Comparison of ENCODE assay signal across 14 cellular contexts in genomic region chr15:60077581-60078359, GRCh38.
DNase-seq lines count a peak whose midpoint lies in the region; ATAC-seq, FAIRE-seq and TF ChIP-seq lines count a peak whose summit lies in the region.
"Had no signal": no experiment of that assay in that cellular context is flagged by ENCODE, and none has a peak within 500 bp of the region (broad histone marks: within the 10 kb centered on the region; RNA-seq: fewer than 3 reads in every experiment).

No MANE protein-coding gene starts in this region.

- peak overlapping the region; percentile 34 for H3K9ac ChIP-seq in iPS-18a (ENCODE audit: low read length)
- H3K9ac ChIP-seq in HepG2 (ENCODE audit: insufficient read depth, low read depth, low read length): no peak overlapping the region

- POLR2A ChIA-PET in activated CD4-positive, alpha-beta memory T cell treated with anti-CD3 and anti-CD28 coated beads, Interleukin-2, amount 10 ng/mL, durations not matched to agents 7 days and 5 days (lab: Charles Lee): no interaction called here
- POLR2A ChIA-PET in HepG2 (lab: Yijun Ruan, JAX): no interaction called here

- TF ChIP-seq RAD21 in HepG2 (CRISPR knock-in tag; IDR thresholded peaks at IDR 0.05): no peak

- peak in 1 of 2 donors; percentile 54 for DNase-seq in activated naive CD4-positive, alpha-beta T cell treated with anti-CD3 and anti-CD28 coated beads, Interleukin-2, amount 50 U/mL, for 72 hours (ENCODE audit: low spot score in 2 of 2)
- no peak for DNase-seq in activated naive CD4-positive, alpha-beta T cell treated with anti-CD3 and anti-CD28 coated beads, Interleukin-2, amount 50 U/mL, for 16 hours
- peak; percentile 18 for DNase-seq in activated CD4-positive, alpha-beta memory T cell treated with anti-CD3 and anti-CD28 coated beads, Interleukin-2, amount 10 ng/mL, durations not matched to agents 7 days and 5 days
- peak; percentile 29 to 51 for DNase-seq in stimulated activated naive CD8-positive, alpha-beta T cell treated with anti-CD3 and anti-CD28 coated beads, Interleukin-15, amount 100 ng/mL, for 72 hours
- no peak for DNase-seq in HepG2 (ENCODE audit: low spot score)
- DNase-seq: activated CD4-positive, alpha-beta T cell treated with anti-CD3 and anti-CD28 coated beads, Interleukin-2, amount 50 U/mL, for 1 hour; amygdala; DMS 273 treated with DMSO at 0.1 percent for 48 hours; mammary epithelial cell had no signal

- H3K4me1 Mint-ChIP-seq in activated CD4-positive, alpha-beta memory T cell treated with anti-CD3 and anti-CD28 coated beads, Interleukin-2, amount 10 ng/mL, durations not matched to agents 7 days and 5 days: peaks cover 42% of the 10 kb centered on the region
- H3K4me1 Mint-ChIP-seq in stimulated activated naive CD8-positive, alpha-beta T cell treated with anti-CD3 and anti-CD28 coated beads, Interleukin-15, amount 100 ng/mL, for 72 hours: peaks cover 59% of the 10 kb centered on the region
- no peaks in the 10 kb centered on the region for H3K4me1 Mint-ChIP-seq in stimulated activated memory B cell treated with anti-CD40 and anti-IgM and Interleukin-4, amounts not matched to agents 10 μg/mL and 1 μg/mL and 100 μg/mL, for 72 hours

- TF ChIP-seq POLR2A in GM18505 (IDR thresholded peaks at IDR 0.05; ENCODE audit: borderline replicate concordance, extremely low read depth, insufficient read depth, insufficient read length) (no peak), HepG2 (IDR thresholded peaks at IDR 0.05; ENCODE audit: insufficient read depth in 1 of 2, low read depth in 2 of 2, low read length in 2 of 2) (no peak)

- ATAC-seq in activated naive CD4-positive, alpha-beta T cell treated with anti-CD3 and anti-CD28 coated beads, Interleukin-2, amount 50 U/mL, for 72 hours: peak; percentile 85 to 87
- peak; percentile 86 for ATAC-seq in stimulated activated naive CD8-positive, alpha-beta T cell treated with anti-CD3 and anti-CD28 coated beads, Interleukin-15, amount 100 ng/mL, for 72 hours
- no peak for ATAC-seq in stimulated activated memory B cell treated with anti-CD40 and anti-IgM and Interleukin-4, amounts not matched to agents 10 μg/mL and 1 μg/mL and 100 μg/mL, for 72 hours
- ATAC-seq in GM18505 (IDR thresholded peaks at IDR 0.05; ENCODE audit: unreplicated experiment): no peak
- ATAC-seq in HepG2: no peak

- no peak for FAIRE-seq in HepG2 (lab: Jason Lieb, UNC)

- H3K27ac ChIP-seq in iPS-18a (ENCODE audit: low read length) (no peak overlapping the region), HepG2 (ENCODE audit: extremely low read length, insufficient read depth, low read length) (no peak overlapping the region)
- H3K27ac ChIP-seq: neutrophil had no signal

- H3K27me3 Mint-ChIP-seq in activated CD4-positive, alpha-beta memory T cell treated with anti-CD3 and anti-CD28 coated beads, Interleukin-2, amount 10 ng/mL, durations not matched to agents 7 days and 5 days: no peaks in the 10 kb centered on the region
- H3K27me3 Mint-ChIP-seq in stimulated activated naive CD8-positive, alpha-beta T cell treated with anti-CD3 and anti-CD28 coated beads, Interleukin-15, amount 100 ng/mL, for 72 hours: no peaks in the 10 kb centered on the region
- no peaks in the 10 kb centered on the region for H3K27me3 Mint-ChIP-seq in stimulated activated memory B cell treated with anti-CD40 and anti-IgM and Interleukin-4, amounts not matched to agents 10 μg/mL and 1 μg/mL and 100 μg/mL, for 72 hours
- H3K27me3 Mint-ChIP-seq: dendritic cell treated with granulocyte-macrophage colony-stimulating factor and Interleukin-4, amounts not matched to agents 40 ng/mL and 50 ng/mL, for 4 days had no signal

- no TSS peak for BruUV-seq in HepG2 (replicated peaks; lab: Mats Ljungman, UMichigan)

- no peak for TF ChIP-seq CTCF in HepG2 (CRISPR knock-in tag; IDR thresholded peaks at IDR 0.05)

- no peak overlapping the region for H2AFZ ChIP-seq in HepG2 (ENCODE audit: low read length)

- H3K4me1 ChIP-seq in iPS-18a (ENCODE audit: control insufficient read depth, low read depth, low read length): peaks cover 47% of the 10 kb centered on the region
- no peaks in the 10 kb centered on the region for H3K4me1 ChIP-seq in HepG2 (ENCODE audit: insufficient read depth, low read length)

- in situ Hi-C loops in HepG2 (cut with HindIII; ENCODE audit: extremely low pct_ligation_motif_present, low pct_unique_long_range_greater_than_20kb): no loop called here

- H3K27ac Mint-ChIP-seq in activated naive CD4-positive, alpha-beta T cell treated with anti-CD3 and anti-CD28 coated beads, Interleukin-2, amount 50 U/mL, for 72 hours: peak overlapping the region; percentile 77 to 94
- H3K27ac Mint-ChIP-seq in activated CD4-positive, alpha-beta memory T cell treated with anti-CD3 and anti-CD28 coated beads, Interleukin-2, amount 10 ng/mL, durations not matched to agents 7 days and 5 days: peak overlapping the region; percentile 27
- peak overlapping the region; percentile 64 to 83 for H3K27ac Mint-ChIP-seq in stimulated activated naive CD8-positive, alpha-beta T cell treated with anti-CD3 and anti-CD28 coated beads, Interleukin-15, amount 100 ng/mL, for 72 hours
- no peak overlapping the region for H3K27ac Mint-ChIP-seq in stimulated activated memory B cell treated with anti-CD40 and anti-IgM and Interleukin-4, amounts not matched to agents 10 μg/mL and 1 μg/mL and 100 μg/mL, for 72 hours
- H3K27ac Mint-ChIP-seq: dendritic cell treated with granulocyte-macrophage colony-stimulating factor and Interleukin-4, amounts not matched to agents 40 ng/mL and 50 ng/mL, for 4 days had no signal

- H3K27me3 ChIP-seq in iPS-18a (ENCODE audit: control insufficient read depth, insufficient read depth, low read length): no peaks in the 10 kb centered on the region
- H3K27me3 ChIP-seq in HepG2 (ENCODE audit: control insufficient read depth in 1 of 2, insufficient read depth in 2 of 2, low read length in 2 of 2): peaks cover 0 to 18% of the 10 kb centered on the region in 2 experiments; a peak in 2 of 5 replicates
- H3K27me3 ChIP-seq: neutrophil had no signal

- H3K36me3 ChIP-seq in iPS-18a (ENCODE audit: control insufficient read depth, low read depth, low read length) (no peaks in the 10 kb centered on the region), HepG2 (replicated peaks in 1 of 2; ENCODE audit: control insufficient read depth in 1 of 2, insufficient read depth in 2 of 2, low read length in 2 of 2) (no peaks in the 10 kb centered on the region)
- H3K36me3 ChIP-seq: neutrophil had no signal

- TF ChIP-seq EP300 in HepG2 (IDR thresholded peaks at IDR 0.05; ENCODE audit: low read depth in 2 of 2, low read length in 2 of 2) (no peak), HepG2 (CRISPR knock-in tag; IDR thresholded peaks at IDR 0.05; ENCODE audit: borderline replicate concordance) (no peak)

- no peaks in the 10 kb centered on the region for H3K79me2 ChIP-seq in HepG2 (ENCODE audit: insufficient read depth, low read length)

- no peaks in the 10 kb centered on the region for H3K9me3 Mint-ChIP-seq in activated naive CD4-positive, alpha-beta T cell treated with anti-CD3 and anti-CD28 coated beads, Interleukin-2, amount 50 U/mL, for 72 hours
- H3K9me3 Mint-ChIP-seq in activated CD4-positive, alpha-beta memory T cell treated with anti-CD3 and anti-CD28 coated beads, Interleukin-2, amount 10 ng/mL, durations not matched to agents 7 days and 5 days: no peaks in the 10 kb centered on the region
- peaks cover 8 to 10% of the 10 kb centered on the region in 2 donors for H3K9me3 Mint-ChIP-seq in stimulated activated naive CD8-positive, alpha-beta T cell treated with anti-CD3 and anti-CD28 coated beads, Interleukin-15, amount 100 ng/mL, for 72 hours
- H3K9me3 Mint-ChIP-seq in stimulated activated memory B cell treated with anti-CD40 and anti-IgM and Interleukin-4, amounts not matched to agents 10 μg/mL and 1 μg/mL and 100 μg/mL, for 72 hours: peaks cover 3% of the 10 kb centered on the region
- H3K9me3 Mint-ChIP-seq: dendritic cell treated with granulocyte-macrophage colony-stimulating factor and Interleukin-4, amounts not matched to agents 40 ng/mL and 50 ng/mL, for 4 days had no signal

- CTCF ChIA-PET in activated CD4-positive, alpha-beta memory T cell treated with anti-CD3 and anti-CD28 coated beads, Interleukin-2, amount 10 ng/mL, durations not matched to agents 7 days and 5 days (lab: Charles Lee): interaction anchor here (2.4 kb wide), 1 partner anchor 74 kb away, joined by 6 read pairs; the partner anchor contains the start of gene FOXB1
- CTCF ChIA-PET in HepG2 (lab: Yijun Ruan, JAX; ENCODE audit: low intra/inter-chr PET ratio, low total read pairs): no interaction called here

- no peaks in the 10 kb centered on the region for H4K20me1 ChIP-seq in HepG2 (ENCODE audit: insufficient read depth, low read length)

- H3K4me3 ChIP-seq in iPS-18a (ENCODE audit: low read length) (no peak overlapping the region), HepG2 (replicated peaks in 1 of 3; ENCODE audit: insufficient read depth in 1 of 3, low read depth in 2 of 3, low read length in 3 of 3) (no peak overlapping the region)

- WGBS in HepG2 (ENCODE audit: low lambda C conversion rate): 32% methylated on average over 11 of the region's 11 CpGs

- H3K4me2 ChIP-seq in HepG2 (ENCODE audit: low read depth, low read length): no peak overlapping the region

- H3K4me3 Mint-ChIP-seq in activated CD4-positive, alpha-beta memory T cell treated with anti-CD3 and anti-CD28 coated beads, Interleukin-2, amount 10 ng/mL, durations not matched to agents 7 days and 5 days: no peak overlapping the region
- peak overlapping the region; percentile 42 to 70 for H3K4me3 Mint-ChIP-seq in stimulated activated naive CD8-positive, alpha-beta T cell treated with anti-CD3 and anti-CD28 coated beads, Interleukin-15, amount 100 ng/mL, for 72 hours
- H3K4me3 Mint-ChIP-seq in stimulated activated memory B cell treated with anti-CD40 and anti-IgM and Interleukin-4, amounts not matched to agents 10 μg/mL and 1 μg/mL and 100 μg/mL, for 72 hours: no peak overlapping the region
- H3K4me3 Mint-ChIP-seq: dendritic cell treated with granulocyte-macrophage colony-stimulating factor and Interleukin-4, amounts not matched to agents 40 ng/mL and 50 ng/mL, for 4 days had no signal

- H3K36me3 Mint-ChIP-seq in activated naive CD4-positive, alpha-beta T cell treated with anti-CD3 and anti-CD28 coated beads, Interleukin-2, amount 50 U/mL, for 72 hours: peaks cover 0 to 9% of the 10 kb centered on the region in 2 donors
- H3K36me3 Mint-ChIP-seq in activated CD4-positive, alpha-beta memory T cell treated with anti-CD3 and anti-CD28 coated beads, Interleukin-2, amount 10 ng/mL, durations not matched to agents 7 days and 5 days (ENCODE audit: low read depth): no peaks in the 10 kb centered on the region
- H3K36me3 Mint-ChIP-seq in stimulated activated memory B cell treated with anti-CD40 and anti-IgM and Interleukin-4, amounts not matched to agents 10 μg/mL and 1 μg/mL and 100 μg/mL, for 72 hours: no peaks in the 10 kb centered on the region

- intact Hi-C loops in HepG2 (cut with micrococcal nuclease; ENCODE audit: unreplicated experiment): no loop called here

- no peaks in the 10 kb centered on the region for H3K9me3 ChIP-seq in iPS-18a (ENCODE audit: control insufficient read depth, low read depth, low read length)
- H3K9me3 ChIP-seq in HepG2 (ENCODE audit: low read length): no peaks in the 10 kb centered on the region
- H3K9me3 ChIP-seq: neutrophil had no signal

TF ChIP-seq in HepG2, 621 proteins besides CTCF, POLR2A, EP300 and RAD21 (continues in another document):
- TF ChIP-seq ZNF274 (CRISPR knock-in tag; IDR thresholded peaks at IDR 0.05): no peak
- no peak for TF ChIP-seq ZNF572 (CRISPR knock-in tag; IDR thresholded peaks at IDR 0.05)
- TF ChIP-seq MTF1 (CRISPR knock-in tag; IDR thresholded peaks at IDR 0.05): no peak

Comparison
In these comparisons a context has a peak if more than half of its experiments do, and no peak if none do; other contexts are left out.
1. ATAC-seq: peak in activated naive CD4-positive, alpha-beta T cell treated with anti-CD3 and anti-CD28 coated beads, Interleukin-2, amount 50 U/mL, for 72 hours (2 of 2) and stimulated activated naive CD8-positive, alpha-beta T cell treated with anti-CD3 and anti-CD28 coated beads, Interleukin-15, amount 100 ng/mL, for 72 hours (single experiment); none in stimulated activated memory B cell treated with anti-CD40 and anti-IgM and Interleukin-4, amounts not matched to agents 10 μg/mL and 1 μg/mL and 100 μg/mL, for 72 hours (single experiment), GM18505 (single experiment) and HepG2 (single experiment).
2. DNase-seq: peak in activated CD4-positive, alpha-beta memory T cell treated with anti-CD3 and anti-CD28 coated beads, Interleukin-2, amount 10 ng/mL, durations not matched to agents 7 days and 5 days (single experiment) and stimulated activated naive CD8-positive, alpha-beta T cell treated with anti-CD3 and anti-CD28 coated beads, Interleukin-15, amount 100 ng/mL, for 72 hours (2 of 2); none in activated naive CD4-positive, alpha-beta T cell treated with anti-CD3 and anti-CD28 coated beads, Interleukin-2, amount 50 U/mL, for 16 hours (single experiment) and HepG2 (single experiment).
3. H3K4me3 Mint-ChIP-seq: peak in stimulated activated naive CD8-positive, alpha-beta T cell treated with anti-CD3 and anti-CD28 coated beads, Interleukin-15, amount 100 ng/mL, for 72 hours (2 of 2); none in activated CD4-positive, alpha-beta memory T cell treated with anti-CD3 and anti-CD28 coated beads, Interleukin-2, amount 10 ng/mL, durations not matched to agents 7 days and 5 days (single experiment) and stimulated activated memory B cell treated with anti-CD40 and anti-IgM and Interleukin-4, amounts not matched to agents 10 μg/mL and 1 μg/mL and 100 μg/mL, for 72 hours (single experiment).